8 cellular contexts compared by ENCODE assay signal in the genomic region with DNA sequence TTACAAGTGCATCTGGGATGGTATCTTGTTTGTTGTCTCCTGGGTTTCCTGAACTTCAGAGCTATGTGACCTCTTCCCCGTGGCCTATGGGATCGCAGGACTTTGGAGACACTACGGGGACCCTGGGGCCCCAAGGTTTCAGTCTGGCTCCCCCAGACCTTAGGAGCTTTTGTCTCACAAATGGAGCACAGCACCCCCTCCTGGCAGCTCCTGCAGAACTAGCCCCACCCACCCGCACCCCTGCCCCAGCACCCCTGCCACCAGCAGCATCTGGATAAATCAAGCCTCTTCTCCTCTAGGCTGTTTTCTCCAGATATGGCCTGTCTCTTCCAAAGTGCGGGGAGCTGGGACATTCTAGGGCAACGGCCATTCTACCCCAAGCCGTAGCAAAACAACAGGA. TPM values are rescaled to one million over a fixed set of nuclear protein-coding genes. Genes with fewer than 3 reads are reported as not detected.
DNase-seq lines count a peak whose midpoint lies in the region; ATAC-seq and TF ChIP-seq lines count a peak whose summit lies in the region.

No MANE protein-coding gene starts in this region.

- no peaks in the 10 kb centered on the region for H3K9me3 Mint-ChIP-seq in CD8-positive, alpha-beta memory T cell
- H3K9me3 Mint-ChIP-seq in naive thymus-derived CD4-positive, alpha-beta T cell = peaks cover 0 to 2% (median 0%) of the 10 kb centered on the region in 11 donors

- H3K4me3 Mint-ChIP-seq in CD8-positive, alpha-beta memory T cell = no peak overlapping the region
- no peak overlapping the region for H3K4me3 Mint-ChIP-seq in naive thymus-derived CD4-positive, alpha-beta T cell

- H3K79me2 ChIP-seq in OCI-LY7 (ENCODE audit: insufficient read depth, low read depth, low read length) = no peaks in the 10 kb centered on the region

- BruUV-seq in OCI-LY7 (replicated peaks; lab: Mats Ljungman, UMichigan) = no TSS peak

- H3K36me3 Mint-ChIP-seq in CD8-positive, alpha-beta memory T cell = peaks cover 7 to 72% (median 8%) of the 10 kb centered on the region in 3 donors
- peaks cover 4 to 40% (median 17%) of the 10 kb centered on the region in 5 donors for H3K36me3 Mint-ChIP-seq in naive thymus-derived CD4-positive, alpha-beta T cell

- TF ChIP-seq CTCF in OCI-LY7 (conservative IDR thresholded peaks at IDR 0.05; ENCODE audit: low read length) = peak; percentile 63

- CTCF ChIA-PET in CD8-positive, alpha-beta memory T cell (lab: Charles Lee) = interaction anchor here (0.7 to 3.0 kb wide), 7 partner anchors 8 to 70 kb away, joined by 3 to 34 read pairs (median 5); a partner anchor contains a TSS
- CTCF ChIA-PET in OCI-LY7 (lab: Charles Lee; ENCODE audit: unreplicated experiment) = interaction anchor here (0.6 to 1.5 kb wide), 4 partner anchors 9 to 168 kb away, joined by 3 to 10 read pairs (median 3); no protein-coding TSS in a partner anchor
- CTCF ChIA-PET in naive thymus-derived CD4-positive, alpha-beta T cell (lab: Charles Lee) = interaction anchor here (0.6 to 3.5 kb wide), 13 partner anchors 15 to 242 kb away, joined by 3 to 35 read pairs (median 4); a partner anchor contains a TSS

- peak; percentile 34 to 74 (median 47) for DNase-seq in CD8-positive, alpha-beta memory T cell
- peak; percentile 47 for DNase-seq in OCI-LY7 (ENCODE audit: low spot score)
- peak; percentile 60 for DNase-seq in activated naive CD4-positive, alpha-beta T cell treated with anti-CD3 and anti-CD28 coated beads, Interleukin-2, amount 50 U/mL, for 16 hours
- DNase-seq in naive thymus-derived CD4-positive, alpha-beta T cell = peak in 7 of 9 donors; percentile 38 to 65 (median 60)
- DNase-seq in HT-29 (ENCODE audit: low spot score) = no peak
- no peak for DNase-seq in NCI-H1694 treated with DMSO at 0.1 percent for 48 hours (lab: John Stamatoyannopoulos, UW)

- H4K20me1 ChIP-seq in OCI-LY7 (ENCODE audit: insufficient read depth, low read length) = no peaks in the 10 kb centered on the region

- no peak overlapping the region for H3K4me2 ChIP-seq in OCI-LY7 (ENCODE audit: low read length)

- peaks cover 2 to 6% (median 2%) of the 10 kb centered on the region in 3 donors for H3K4me1 Mint-ChIP-seq in CD8-positive, alpha-beta memory T cell
- H3K4me1 Mint-ChIP-seq in naive thymus-derived CD4-positive, alpha-beta T cell = peaks cover 0 to 6% (median 3%) of the 10 kb centered on the region in 7 donors

- H3K4me3 ChIP-seq in CD8-positive, alpha-beta memory T cell (ENCODE audit: low read length) = no peak overlapping the region
- no peak overlapping the region for H3K4me3 ChIP-seq in OCI-LY7 (ENCODE audit: low read depth, low read length, poor library complexity, severe bottlenecking)
- no peak overlapping the region for H3K4me3 ChIP-seq in naive thymus-derived CD4-positive, alpha-beta T cell (ENCODE audit: low read length)

- H3K27ac ChIP-seq in CD8-positive, alpha-beta memory T cell (ENCODE audit: low read depth, low read length) = no peak overlapping the region
- H3K27ac ChIP-seq in OCI-LY7 (ENCODE audit: low read depth, low read length, poor library complexity, severe bottlenecking) = no peak overlapping the region
- H3K27ac ChIP-seq in naive thymus-derived CD4-positive, alpha-beta T cell (ENCODE audit: low read depth, low read length) = no peak overlapping the region

- peak; percentile 70 for ATAC-seq in naive thymus-derived CD4-positive, alpha-beta T cell
- ATAC-seq in GM18868 (IDR thresholded peaks at IDR 0.05; ENCODE audit: unreplicated experiment) (no peak), GM21390 (IDR thresholded peaks at IDR 0.05; ENCODE audit: unreplicated experiment) (no peak)

- intact Hi-C loops in OCI-LY7 (cut with micrococcal nuclease; ENCODE audit: unreplicated experiment) = loop anchor here (1.0 to 5.0 kb wide), 2 partner anchors 41 to 69 kb away; no protein-coding TSS in a partner anchor
- intact Hi-C loops in naive thymus-derived CD4-positive, alpha-beta T cell (cut with micrococcal nuclease) = loop anchor here (1.0 to 5.0 kb wide), 4 partner anchors 38 to 241 kb away; no protein-coding TSS in a partner anchor

- H3K36me3 ChIP-seq in CD8-positive, alpha-beta memory T cell (ENCODE audit: insufficient read depth, low read length) = peaks cover 37% of the 10 kb centered on the region
- peaks cover 74% of the 10 kb centered on the region for H3K36me3 ChIP-seq in OCI-LY7 (ENCODE audit: insufficient read depth, low read length)
- peaks cover 35 to 82% (median 41%) of the 10 kb centered on the region in 3 experiments for H3K36me3 ChIP-seq in naive thymus-derived CD4-positive, alpha-beta T cell (ENCODE audit: control insufficient read depth in 2 of 3, insufficient read depth in 3 of 3, low read length in 3 of 3)

- H3K9me2 ChIP-seq in OCI-LY7 (ENCODE audit: insufficient read depth, low read length) = no peaks in the 10 kb centered on the region

- no peaks in the 10 kb centered on the region for H3K4me1 ChIP-seq in CD8-positive, alpha-beta memory T cell (ENCODE audit: insufficient read depth, low read length)
- no peaks in the 10 kb centered on the region for H3K4me1 ChIP-seq in OCI-LY7 (ENCODE audit: insufficient read depth, low read length, poor library complexity, severe bottlenecking)
- H3K4me1 ChIP-seq in naive thymus-derived CD4-positive, alpha-beta T cell (ENCODE audit: control insufficient read depth in 2 of 2, insufficient read depth in 2 of 2, low read length in 2 of 2) = no peaks in the 10 kb centered on the region

- no peaks in the 10 kb centered on the region for H3K27me3 ChIP-seq in CD8-positive, alpha-beta memory T cell (ENCODE audit: insufficient read depth, low read length, poor library complexity, severe bottlenecking)
- H3K27me3 ChIP-seq in naive thymus-derived CD4-positive, alpha-beta T cell (ENCODE audit: control insufficient read depth in 2 of 2, insufficient read depth in 2 of 2, low read length in 2 of 2) = no peaks in the 10 kb centered on the region

- no peak overlapping the region for H2AFZ ChIP-seq in OCI-LY7 (ENCODE audit: low read length)

- no peaks in the 10 kb centered on the region for H3K27me3 Mint-ChIP-seq in CD8-positive, alpha-beta memory T cell
- H3K27me3 Mint-ChIP-seq in naive thymus-derived CD4-positive, alpha-beta T cell = no peaks in the 10 kb centered on the region

- H3K27ac Mint-ChIP-seq in CD8-positive, alpha-beta memory T cell = peak overlapping the region in 3 of 8 donors; percentile 30 to 47 (median 34)
- peak overlapping the region in 4 of 9 donors; percentile 17 to 80 (median 61) for H3K27ac Mint-ChIP-seq in naive thymus-derived CD4-positive, alpha-beta T cell

- H3K9me3 ChIP-seq in CD8-positive, alpha-beta memory T cell (ENCODE audit: low read length) = no peaks in the 10 kb centered on the region
- no peaks in the 10 kb centered on the region for H3K9me3 ChIP-seq in OCI-LY7 (ENCODE audit: low read length)
- H3K9me3 ChIP-seq in naive thymus-derived CD4-positive, alpha-beta T cell (ENCODE audit: control insufficient read depth in 2 of 3, low read length in 3 of 3) = no peaks in the 10 kb centered on the region

- POLR2A ChIA-PET in CD8-positive, alpha-beta memory T cell (lab: Charles Lee) = interaction anchor here (0.9 to 1.3 kb wide), 2 partner anchors 68 to 69 kb away, joined by 3 read pairs; a partner anchor contains a TSS
- POLR2A ChIA-PET in OCI-LY7 (lab: Charles Lee) = no interaction called here
- POLR2A ChIA-PET in naive thymus-derived CD4-positive, alpha-beta T cell (lab: Charles Lee) = interaction anchor here (0.9 to 1.9 kb wide), 3 partner anchors 67 to 122 kb away, joined by 3 to 13 read pairs (median 4); a partner anchor contains a TSS

RNA-seq across cellular contexts. Expression of a gene that starts 10.4 kb away (rescaled TPM):
- under 1 TPM; 0.11 to 0.13 TPM for total RNA-seq in CD8-positive, alpha-beta memory T cell
- not detected for polyA plus RNA-seq in CD8-positive, alpha-beta memory T cell
- 2.1 and 2.4 TPM in 2 replicates for total RNA-seq in OCI-LY7 (2014; rRNA removed; shearing (Covaris generic))
- 2.4 and 3.2 TPM in 2 replicates for total RNA-seq in OCI-LY7 (2022)
- total RNA-seq in naive thymus-derived CD4-positive, alpha-beta T cell = under 1 TPM in 1 of 5 experiments, not detected in 4; 0.07 TPM
- not detected for polyA plus RNA-seq in naive thymus-derived CD4-positive, alpha-beta T cell
- total RNA-seq in HT-29 (2014; rRNA removed; shearing (Covaris generic)) = 0.37 and 2.0 TPM in 2 replicates

RNA-seq across cellular contexts. Expression of a gene that starts 32.2 kb away (rescaled TPM):
- 10 to 100 TPM; 20.2 to 26.2 TPM for total RNA-seq in CD8-positive, alpha-beta memory T cell
- polyA plus RNA-seq in CD8-positive, alpha-beta memory T cell = 15.9 TPM
- 24.5 and 34.5 TPM in 2 replicates for total RNA-seq in OCI-LY7 (2014; rRNA removed; shearing (Covaris generic))
- total RNA-seq in OCI-LY7 (2022) = 45.1 and 45.5 TPM in 2 replicates
- total RNA-seq in naive thymus-derived CD4-positive, alpha-beta T cell = 10 to 100 TPM; 21.0 to 39.8 (median 24.8) TPM
- 10 to 100 TPM in 1 of 2 donors, 1 to 10 TPM in 1; 5.1 to 10.3 TPM for polyA plus RNA-seq in naive thymus-derived CD4-positive, alpha-beta T cell
- 14.9 and 20.0 TPM in 2 replicates for total RNA-seq in HT-29 (2014; rRNA removed; shearing (Covaris generic))

Comparison
In these comparisons a context has a peak if more than half of its experiments do, and no peak if none do; other contexts are left out.
1. DNase-seq: peak in CD8-positive, alpha-beta memory T cell (5 of 5), OCI-LY7 (single experiment), activated naive CD4-positive, alpha-beta T cell treated with anti-CD3 and anti-CD28 coated beads, Interleukin-2, amount 50 U/mL, for 16 hours (single experiment) and naive thymus-derived CD4-positive, alpha-beta T cell (7 of 9); none in HT-29 (single experiment) and NCI-H1694 treated with DMSO at 0.1 percent for 48 hours (single experiment).